1 cellular context compared by ENCODE assay signal in genomic region chr6:157539900-157540752, GRCh38.
TF ChIP-seq lines count a peak whose summit lies in the region.

No MANE protein-coding gene starts in this region.

TF ChIP-seq in HepG2, 621 proteins besides CTCF, POLR2A, EP300 and RAD21 (continued from another document and continues in another):
- TF ChIP-seq ZNF513 (CRISPR knock-in tag; conservative IDR thresholded peaks at IDR 0.05), result no peak
- no peak for TF ChIP-seq KLF12 (CRISPR knock-in tag; IDR thresholded peaks at IDR 0.05; ENCODE audit: borderline replicate concordance)
- peak; percentile 78 for TF ChIP-seq KDM5B (CRISPR knock-in tag; IDR thresholded peaks at IDR 0.05; ENCODE audit: borderline replicate concordance)
- TF ChIP-seq ZBTB34 (CRISPR knock-in tag; IDR thresholded peaks at IDR 0.05), result peak; percentile 87
- peak; percentile 71 for TF ChIP-seq ZNF781 (CRISPR knock-in tag; IDR thresholded peaks at IDR 0.05; ENCODE audit: borderline replicate concordance, not compliant biosample characterization)
- TF ChIP-seq MAZ (IDR thresholded peaks at IDR 0.05; ENCODE audit: borderline replicate concordance, low read depth, low read length), result peak; percentile 36; the same call in 1 of the 2 replicates
- TF ChIP-seq MAZ (CRISPR knock-in tag; IDR thresholded peaks at IDR 0.05; ENCODE audit: low read depth), result no peak
- TF ChIP-seq KAT7 (CRISPR knock-in tag; IDR thresholded peaks at IDR 0.05; ENCODE audit: borderline replicate concordance), result peak; percentile 76; the same call in 1 of the 2 replicates
- TF ChIP-seq GTF2F1 (IDR thresholded peaks at IDR 0.05; ENCODE audit: low read length), result no peak
- TF ChIP-seq RNF219 (CRISPR knock-in tag; IDR thresholded peaks at IDR 0.05), result no peak
- peak; percentile 43; the same call in 1 of the 2 replicates for TF ChIP-seq GATA4 (IDR thresholded peaks at IDR 0.05; ENCODE audit: borderline replicate concordance, low read depth)
- peak; percentile 92 for TF ChIP-seq YEATS4 (CRISPR knock-in tag; IDR thresholded peaks at IDR 0.05; ENCODE audit: borderline replicate concordance)
- no peak for TF ChIP-seq ZMAT3 (CRISPR knock-in tag; conservative IDR thresholded peaks at IDR 0.05)
- TF ChIP-seq REPIN1 (CRISPR knock-in tag; IDR thresholded peaks at IDR 0.05; ENCODE audit: borderline replicate concordance, low read depth), result peak; percentile 98
- TF ChIP-seq GLMP (CRISPR knock-in tag; IDR thresholded peaks at IDR 0.05; ENCODE audit: borderline replicate concordance), result no peak
- no peak for TF ChIP-seq ZNF446 (CRISPR knock-in tag; IDR thresholded peaks at IDR 0.05)
- TF ChIP-seq ZNF20 (CRISPR knock-in tag; IDR thresholded peaks at IDR 0.05), result no peak
- TF ChIP-seq ATF5 (CRISPR knock-in tag; IDR thresholded peaks at IDR 0.05; ENCODE audit: low read depth), result no peak
- TF ChIP-seq NR2C2 (CRISPR knock-in tag; IDR thresholded peaks at IDR 0.05; ENCODE audit: borderline replicate concordance), result peak; percentile 55; the same call in 1 of the 2 replicates
- TF ChIP-seq STAG1 (CRISPR knock-in tag; IDR thresholded peaks at IDR 0.05), result peak; percentile 55
- no peak for TF ChIP-seq RORA (CRISPR knock-in tag; IDR thresholded peaks at IDR 0.05)
- TF ChIP-seq REXO4 (CRISPR knock-in tag; IDR thresholded peaks at IDR 0.05; ENCODE audit: borderline replicate concordance), result no peak
- TF ChIP-seq SNAPC5 (CRISPR knock-in tag; IDR thresholded peaks at IDR 0.05; ENCODE audit: borderline replicate concordance), result no peak
- no peak for TF ChIP-seq TRIM22 (IDR thresholded peaks at IDR 0.05)
- peak; percentile 80 for TF ChIP-seq ZNF317 (CRISPR knock-in tag; IDR thresholded peaks at IDR 0.05)
- no peak for TF ChIP-seq CEBPZ (IDR thresholded peaks at IDR 0.05; ENCODE audit: low read length)
- no peak for TF ChIP-seq JUNB (CRISPR knock-in tag; IDR thresholded peaks at IDR 0.05; ENCODE audit: borderline replicate concordance)
- peak; percentile 74; the same call in 1 of the 2 replicates for TF ChIP-seq CREM (IDR thresholded peaks at IDR 0.05)
- TF ChIP-seq CREM (CRISPR knock-in tag; IDR thresholded peaks at IDR 0.05), result no peak
- TF ChIP-seq ZNF280B (CRISPR knock-in tag; IDR thresholded peaks at IDR 0.05; ENCODE audit: borderline replicate concordance), result no peak
- TF ChIP-seq SP140L (CRISPR knock-in tag; IDR thresholded peaks at IDR 0.05; ENCODE audit: borderline replicate concordance), result no peak
- TF ChIP-seq ZNF672 (CRISPR knock-in tag; IDR thresholded peaks at IDR 0.05), result no peak
- peak; percentile 95; the same call in 1 of the 2 replicates for TF ChIP-seq ZBED4 (CRISPR knock-in tag; IDR thresholded peaks at IDR 0.05; ENCODE audit: borderline replicate concordance)
- no peak for TF ChIP-seq PAX8 (CRISPR knock-in tag; IDR thresholded peaks at IDR 0.05; ENCODE audit: borderline replicate concordance)
- TF ChIP-seq ZNF432 (CRISPR knock-in tag; IDR thresholded peaks at IDR 0.05; ENCODE audit: borderline replicate concordance), result no peak
- TF ChIP-seq ZFX (CRISPR knock-in tag; IDR thresholded peaks at IDR 0.05; ENCODE audit: low read depth), result peak; percentile 98
- TF ChIP-seq NR2F2 (IDR thresholded peaks at IDR 0.05; ENCODE audit: borderline replicate concordance, low read depth), result no peak
- no peak for TF ChIP-seq ZBTB1 (CRISPR knock-in tag; IDR thresholded peaks at IDR 0.05; ENCODE audit: borderline replicate concordance)
- TF ChIP-seq CERS6 (CRISPR knock-in tag; IDR thresholded peaks at IDR 0.05), result no peak
- TF ChIP-seq ZNF616 (CRISPR knock-in tag; IDR thresholded peaks at IDR 0.05; ENCODE audit: low read depth), result no peak
- TF ChIP-seq SAFB2 (CRISPR knock-in tag; IDR thresholded peaks at IDR 0.05; ENCODE audit: borderline replicate concordance, low read depth), result no peak
- no peak for TF ChIP-seq ZFP36 (IDR thresholded peaks at IDR 0.05; ENCODE audit: borderline replicate concordance, low read depth, low read length, partially characterized antibody)
- TF ChIP-seq ZNF34 (CRISPR knock-in tag; IDR thresholded peaks at IDR 0.05; ENCODE audit: borderline replicate concordance), result no peak
- TF ChIP-seq MXD3 (CRISPR knock-in tag; IDR thresholded peaks at IDR 0.05), result no peak; the same call in 1 of the 2 replicates
